ENCODE assay signal across 9 cellular contexts in genomic region chr2:172464340-172465129, GRCh38. TPM values are rescaled to one million over a fixed set of nuclear protein-coding genes. Genes with fewer than 3 reads are reported as not detected.
DNase-seq lines count a peak whose midpoint lies in the region; ATAC-seq and TF ChIP-seq lines count a peak whose summit lies in the region.
"Had no signal": no experiment of that assay in that cellular context is flagged by ENCODE, and none has a peak within 500 bp of the region (broad histone marks: within the 10 kb centered on the region; RNA-seq: fewer than 3 reads in every experiment).

No MANE protein-coding gene starts in this region.

- H3K9me3 Mint-ChIP-seq in activated CD4-positive, alpha-beta T cell treated with anti-CD3 and anti-CD28 coated beads, Interleukin-2, amount 10 ng/mL, durations not matched to agents 7 days and 5 days = no peaks in the 10 kb centered on the region
- no peaks in the 10 kb centered on the region for H3K9me3 Mint-ChIP-seq in activated CD4-positive, alpha-beta memory T cell treated with anti-CD3 and anti-CD28 coated beads for 36 hours
- H3K9me3 Mint-ChIP-seq in immature natural killer cell = no peaks in the 10 kb centered on the region

- H3K4me3 ChIP-seq in stomach = no peak overlapping the region

- peak overlapping the region; percentile 64 to 96 (median 80) for H3K27ac ChIP-seq in stomach
- H3K27ac ChIP-seq in caudate nucleus (ENCODE audit: low read depth, low read length) = no peak overlapping the region

- no peak for TF ChIP-seq POLR2A in stomach (IDR thresholded peaks at IDR 0.05)

- WGBS in stomach, 5 donors = 36 to 50% (median 45%) methylated on average over 4 of the region's 4 CpGs

- H3K4me1 ChIP-seq in stomach = peaks cover 32 to 63% (median 49%) of the 10 kb centered on the region in 4 donors

- DNase-seq in activated CD4-positive, alpha-beta T cell treated with anti-CD3 and anti-CD28 coated beads, Interleukin-2, amount 10 ng/mL, durations not matched to agents 7 days and 5 days = no peak
- no peak for DNase-seq in activated CD4-positive, alpha-beta T cell treated with anti-CD3 and anti-CD28 coated beads, Interleukin-2, amount 50 U/mL, for 48 hours
- DNase-seq in activated CD4-positive, alpha-beta memory T cell treated with anti-CD3 and anti-CD28 coated beads for 36 hours = no peak
- no peak for DNase-seq in immature natural killer cell
- no peak for DNase-seq in stomach
- DNase-seq in caudate nucleus (lab: John Stamatoyannopoulos, UW) = no peak
- DNase-seq in GM03348 (ENCODE audit: low spot score) = no peak
- DNase-seq: kidney glomerular epithelial cell had no signal

- peaks cover 34% of the 10 kb centered on the region for H3K36me3 Mint-ChIP-seq in activated CD4-positive, alpha-beta T cell treated with anti-CD3 and anti-CD28 coated beads, Interleukin-2, amount 10 ng/mL, durations not matched to agents 7 days and 5 days (ENCODE audit: low read depth)
- H3K36me3 Mint-ChIP-seq in activated CD4-positive, alpha-beta memory T cell treated with anti-CD3 and anti-CD28 coated beads for 36 hours = no peaks in the 10 kb centered on the region
- H3K36me3 Mint-ChIP-seq in immature natural killer cell = peaks cover 6 to 18% (median 7%) of the 10 kb centered on the region in 3 donors

- POLR2A ChIA-PET in activated CD4-positive, alpha-beta T cell treated with anti-CD3 and anti-CD28 coated beads, Interleukin-2, amount 10 ng/mL, durations not matched to agents 7 days and 5 days (lab: Charles Lee) = no interaction called here
- POLR2A ChIA-PET in activated CD4-positive, alpha-beta memory T cell treated with anti-CD3 and anti-CD28 coated beads for 36 hours (lab: Charles Lee) = no interaction called here

- TF ChIP-seq CTCF in stomach (IDR thresholded peaks at IDR 0.05) = no peak

- no peak for TF ChIP-seq EP300 in stomach (IDR thresholded peaks at IDR 0.05)

- H3K9me3 ChIP-seq in stomach = no peaks in the 10 kb centered on the region

- CTCF ChIA-PET in activated CD4-positive, alpha-beta T cell treated with anti-CD3 and anti-CD28 coated beads, Interleukin-2, amount 10 ng/mL, durations not matched to agents 7 days and 5 days (lab: Charles Lee) = interaction anchor here (1.1 to 5.2 kb wide), 3 partner anchors 22 to 293 kb away, joined by 3 to 36 read pairs (median 3); no protein-coding TSS in a partner anchor
- CTCF ChIA-PET in activated CD4-positive, alpha-beta memory T cell treated with anti-CD3 and anti-CD28 coated beads for 36 hours (lab: Charles Lee) = interaction anchor here (0.5 to 14.7 kb wide), 13 partner anchors 9 to 760 kb away, joined by 3 to 235 read pairs (median 5); partner anchors contain the start of gene ITGA6

- peaks cover 0 to 13% (median 9%) of the 10 kb centered on the region in 4 donors for H3K36me3 ChIP-seq in stomach

- H3K4me1 Mint-ChIP-seq in activated CD4-positive, alpha-beta T cell treated with anti-CD3 and anti-CD28 coated beads, Interleukin-2, amount 10 ng/mL, durations not matched to agents 7 days and 5 days = peaks cover 79% of the 10 kb centered on the region
- H3K4me1 Mint-ChIP-seq in activated CD4-positive, alpha-beta memory T cell treated with anti-CD3 and anti-CD28 coated beads for 36 hours (ENCODE audit: low read depth) = peaks cover 67% of the 10 kb centered on the region
- peaks cover 65 to 66% of the 10 kb centered on the region in 2 donors for H3K4me1 Mint-ChIP-seq in immature natural killer cell

- H3K27me3 Mint-ChIP-seq in activated CD4-positive, alpha-beta T cell treated with anti-CD3 and anti-CD28 coated beads, Interleukin-2, amount 10 ng/mL, durations not matched to agents 7 days and 5 days = no peaks in the 10 kb centered on the region
- no peaks in the 10 kb centered on the region for H3K27me3 Mint-ChIP-seq in activated CD4-positive, alpha-beta memory T cell treated with anti-CD3 and anti-CD28 coated beads for 36 hours
- H3K27me3 Mint-ChIP-seq in immature natural killer cell (ENCODE audit: low read depth in 3 of 3) = peaks cover 0 to 3% (median 2%) of the 10 kb centered on the region in 3 donors

- H3K27me3 ChIP-seq in stomach = peaks cover 0 to 8% (median 0%) of the 10 kb centered on the region in 3 donors

- H3K27ac Mint-ChIP-seq in activated CD4-positive, alpha-beta T cell treated with anti-CD3 and anti-CD28 coated beads, Interleukin-2, amount 10 ng/mL, durations not matched to agents 7 days and 5 days = peak overlapping the region; percentile 92
- H3K27ac Mint-ChIP-seq in activated CD4-positive, alpha-beta memory T cell treated with anti-CD3 and anti-CD28 coated beads for 36 hours = peak overlapping the region; percentile 69
- H3K27ac Mint-ChIP-seq in immature natural killer cell = peak overlapping the region; percentile 76 to 89 (median 80)

- intact Hi-C loops in activated CD4-positive, alpha-beta memory T cell treated with anti-CD3 and anti-CD28 coated beads for 36 hours (cut with micrococcal nuclease) = loop anchor here (1.0 to 10.0 kb wide), 7 partner anchors 130 to 890 kb away; partner anchors contain the start of gene DYNC1I2
- intact Hi-C loops in stomach (cut with DNase I; ENCODE audit: low total_unique reads) = loop anchor here (5.0 kb wide), 1 partner anchor 292 kb away; no protein-coding TSS in a partner anchor

- peak overlapping the region; percentile 23 for H3K4me3 Mint-ChIP-seq in activated CD4-positive, alpha-beta T cell treated with anti-CD3 and anti-CD28 coated beads, Interleukin-2, amount 10 ng/mL, durations not matched to agents 7 days and 5 days
- no peak overlapping the region for H3K4me3 Mint-ChIP-seq in activated CD4-positive, alpha-beta memory T cell treated with anti-CD3 and anti-CD28 coated beads for 36 hours
- H3K4me3 Mint-ChIP-seq in immature natural killer cell = peak overlapping the region; percentile 48 to 81 (median 79)

- ATAC-seq in HG02884 (IDR thresholded peaks at IDR 0.05; ENCODE audit: unreplicated experiment) = no peak

RNA-seq across cellular contexts. Expression of gene ITGA6, which starts 37.1 kb away (rescaled TPM):
- 10 to 100 TPM; 46.7 to 47.2 TPM for total RNA-seq in activated CD4-positive, alpha-beta T cell treated with anti-CD3 and anti-CD28 coated beads, Interleukin-2, amount 10 ng/mL, durations not matched to agents 7 days and 5 days
- total RNA-seq in activated CD4-positive, alpha-beta memory T cell treated with anti-CD3 and anti-CD28 coated beads for 36 hours = 1 to 10 TPM; 8.2 to 8.6 TPM
- polyA plus RNA-seq in immature natural killer cell = 10 to 100 TPM; 26.8 to 39.9 (median 34.0) TPM
- 100 to 1,000 TPM in 3 of 5 donors, 10 to 100 TPM in 2; 20.4 to 391 (median 212) TPM for total RNA-seq in stomach
- 10 to 100 TPM; 10.7 to 19.5 (median 18.4) TPM for polyA plus RNA-seq in stomach
